19 cellular contexts compared by ENCODE assay signal in genomic region chr21:31346256-31346821, GRCh38. TPM values are rescaled to one million over a fixed set of nuclear protein-coding genes. Genes with fewer than 3 reads are reported as not detected.
A peak's percentile ranks its signal among the peaks of the same experiment; 100 is the strongest.
DNase-seq lines count a peak whose midpoint lies in the region; ATAC-seq and TF ChIP-seq lines count a peak whose summit lies in the region.
"Had no signal": no experiment of that assay in that cellular context is flagged by ENCODE, and none has a peak within 500 bp of the region (broad histone marks: within the 10 kb centered on the region; RNA-seq: fewer than 3 reads in every experiment).

No MANE protein-coding gene starts in this region.

- peak overlapping the region; percentile 22 for H3K4me2 ChIP-seq in neural cell (ENCODE audit: low read length)
- H3K4me2 ChIP-seq: KMS-11 had no signal

- peaks cover 4% of the 10 kb centered on the region for H3K36me3 Mint-ChIP-seq in activated CD4-positive, alpha-beta T cell treated with anti-CD3 and anti-CD28 coated beads for 36 hours (ENCODE audit: low read depth)
- peaks cover 16% of the 10 kb centered on the region for H3K36me3 Mint-ChIP-seq in activated CD4-positive, alpha-beta T cell treated with anti-CD3 and anti-CD28 coated beads, Interleukin-2, amount 10 ng/mL, durations not matched to agents 7 days and 5 days (ENCODE audit: low read depth)
- no peaks in the 10 kb centered on the region for H3K36me3 Mint-ChIP-seq in stimulated activated naive CD8-positive, alpha-beta T cell treated with anti-CD3 and anti-CD28 coated beads, Interleukin-15, Interleukin-2, amounts not matched to agents 100 ng/mL and 50 ng/mL, for 24 hours (ENCODE audit: low read depth)

- H3K9me2 ChIP-seq in neural cell (ENCODE audit: insufficient read depth, low read length), result no peaks in the 10 kb centered on the region

- H3K4me1 ChIP-seq in lower lobe of right lung (peaks cover 11% of the 10 kb centered on the region), tibial artery (peaks cover 0 to 3% (median 0%) of the 10 kb centered on the region in 4 donors)

- H3K4me1 Mint-ChIP-seq in activated CD4-positive, alpha-beta T cell treated with anti-CD3 and anti-CD28 coated beads for 36 hours, result peaks cover 43% of the 10 kb centered on the region
- H3K4me1 Mint-ChIP-seq in activated CD4-positive, alpha-beta T cell treated with anti-CD3 and anti-CD28 coated beads, Interleukin-2, amount 10 ng/mL, durations not matched to agents 7 days and 5 days, result peaks cover 45% of the 10 kb centered on the region
- peaks cover 55% of the 10 kb centered on the region for H3K4me1 Mint-ChIP-seq in stimulated activated naive CD8-positive, alpha-beta T cell treated with anti-CD3 and anti-CD28 coated beads, Interleukin-15, Interleukin-2, amounts not matched to agents 100 ng/mL and 50 ng/mL, for 24 hours (ENCODE audit: low read depth)

- no peaks in the 10 kb centered on the region for H4K20me1 ChIP-seq in neural cell (ENCODE audit: insufficient read depth)

- H3K36me3 ChIP-seq in neural cell (ENCODE audit: insufficient read depth, low read length) (no peaks in the 10 kb centered on the region), lower lobe of right lung (no peaks in the 10 kb centered on the region), tibial artery (no peaks in the 10 kb centered on the region)
- H3K36me3 ChIP-seq: MG63 had no signal

- peaks cover 7% of the 10 kb centered on the region for H3K9me3 ChIP-seq in neural cell (ENCODE audit: low read length)
- H3K9me3 ChIP-seq in lower lobe of right lung, result no peaks in the 10 kb centered on the region
- no peaks in the 10 kb centered on the region for H3K9me3 ChIP-seq in tibial artery
- H3K9me3 ChIP-seq: MG63 had no signal

- no peak for TF ChIP-seq RAD21 in neural cell (conservative IDR thresholded peaks at IDR 0.05)

- H3K27ac ChIP-seq in neural cell (ENCODE audit: low read length) (peak overlapping the region; percentile 73), lower lobe of right lung (no peak overlapping the region), tibial artery (no peak overlapping the region)
- H3K27ac ChIP-seq: KMS-11 had no signal

- peak; percentile 56 for DNase-seq in activated CD4-positive, alpha-beta T cell treated with anti-CD3 and anti-CD28 coated beads for 36 hours
- DNase-seq in activated CD4-positive, alpha-beta T cell treated with anti-CD3 and anti-CD28 coated beads, Interleukin-2, amount 10 ng/mL, durations not matched to agents 7 days and 5 days, result no peak
- DNase-seq in stimulated activated naive CD8-positive, alpha-beta T cell treated with anti-CD3 and anti-CD28 coated beads, Interleukin-15, Interleukin-2, amounts not matched to agents 100 U/mL and 50 U/mL, for 24 hours, result no peak
- DNase-seq in hippocampal formation (lab: John Stamatoyannopoulos, UW), result no peak
- no peak for DNase-seq in lower lobe of right lung
- no peak for DNase-seq in tibial artery
- DNase-seq: 8988T, Calu3, H9, MG63, NCI-H1092 treated with DMSO at 0.1 percent for 48 hours, NCI-H1694, NCI-H446 treated with DMSO at 0.1 percent for 48 hours, NCI-H82, SHP77 had no signal

- CTCF ChIA-PET in activated CD4-positive, alpha-beta T cell treated with anti-CD3 and anti-CD28 coated beads for 36 hours (lab: Charles Lee), result interaction anchor here (0.7 kb wide), 1 partner anchor 165 kb away, joined by 3 read pairs; no protein-coding TSS in a partner anchor
- CTCF ChIA-PET in activated CD4-positive, alpha-beta T cell treated with anti-CD3 and anti-CD28 coated beads, Interleukin-2, amount 10 ng/mL, durations not matched to agents 7 days and 5 days (lab: Charles Lee), result interaction anchor here (0.6 to 1.9 kb wide), 3 partner anchors 24 to 235 kb away, joined by 3 to 5 read pairs (median 4); no protein-coding TSS in a partner anchor

- TF ChIP-seq CTCF in neural cell (IDR thresholded peaks at IDR 0.05; ENCODE audit: poor library complexity, severe bottlenecking) (no peak), lower lobe of right lung (IDR thresholded peaks at IDR 0.05) (no peak), tibial artery (IDR thresholded peaks at IDR 0.05) (no peak)

- peaks cover 5% of the 10 kb centered on the region for H3K27me3 Mint-ChIP-seq in activated CD4-positive, alpha-beta T cell treated with anti-CD3 and anti-CD28 coated beads for 36 hours
- H3K27me3 Mint-ChIP-seq in activated CD4-positive, alpha-beta T cell treated with anti-CD3 and anti-CD28 coated beads, Interleukin-2, amount 10 ng/mL, durations not matched to agents 7 days and 5 days, result peaks cover 23% of the 10 kb centered on the region
- H3K27me3 Mint-ChIP-seq in stimulated activated naive CD8-positive, alpha-beta T cell treated with anti-CD3 and anti-CD28 coated beads, Interleukin-15, Interleukin-2, amounts not matched to agents 100 ng/mL and 50 ng/mL, for 24 hours, result peaks cover 9% of the 10 kb centered on the region

- peak; percentile 69 for TF ChIP-seq EP300 in neural cell (conservative IDR thresholded peaks at IDR 0.05; ENCODE audit: poor library complexity, severe bottlenecking)

- POLR2A ChIA-PET in activated CD4-positive, alpha-beta T cell treated with anti-CD3 and anti-CD28 coated beads for 36 hours (lab: Charles Lee), result interaction anchor here (0.6 kb wide), 1 partner anchor 14 kb away, joined by 4 read pairs; no protein-coding TSS in a partner anchor
- POLR2A ChIA-PET in activated CD4-positive, alpha-beta T cell treated with anti-CD3 and anti-CD28 coated beads, Interleukin-2, amount 10 ng/mL, durations not matched to agents 7 days and 5 days (lab: Charles Lee), result no interaction called here

- H3K9ac ChIP-seq in neural cell (ENCODE audit: low read length), result peak overlapping the region; percentile 35
- H3K9ac ChIP-seq: KMS-11 had no signal

- peak overlapping the region; percentile 53 for H3K4me3 ChIP-seq in neural cell (ENCODE audit: low read length)
- H3K4me3 ChIP-seq in lower lobe of right lung, result no peak overlapping the region
- H3K4me3 ChIP-seq in tibial artery, result no peak overlapping the region
- H3K4me3 ChIP-seq: MG63 had no signal

- no peaks in the 10 kb centered on the region for H3F3A ChIP-seq in neural cell (ENCODE audit: insufficient read depth, low read length, poor library complexity, severe bottlenecking)

- no peak overlapping the region for H3K4me3 Mint-ChIP-seq in activated CD4-positive, alpha-beta T cell treated with anti-CD3 and anti-CD28 coated beads for 36 hours
- H3K4me3 Mint-ChIP-seq in activated CD4-positive, alpha-beta T cell treated with anti-CD3 and anti-CD28 coated beads, Interleukin-2, amount 10 ng/mL, durations not matched to agents 7 days and 5 days, result no peak overlapping the region
- H3K4me3 Mint-ChIP-seq in stimulated activated naive CD8-positive, alpha-beta T cell treated with anti-CD3 and anti-CD28 coated beads, Interleukin-15, Interleukin-2, amounts not matched to agents 100 ng/mL and 50 ng/mL, for 24 hours, result no peak overlapping the region
- H3K4me3 Mint-ChIP-seq: H9 had no signal

- H3K27me3 ChIP-seq in neural cell (ENCODE audit: insufficient read depth, low read depth, low read length), result peaks cover 19% of the 10 kb centered on the region
- H3K27me3 ChIP-seq in lower lobe of right lung (ENCODE audit: low read depth), result peaks cover 15% of the 10 kb centered on the region
- H3K27me3 ChIP-seq in tibial artery, result peaks cover 0 to 23% of the 10 kb centered on the region in 2 donors

- H3K27ac Mint-ChIP-seq in activated CD4-positive, alpha-beta T cell treated with anti-CD3 and anti-CD28 coated beads for 36 hours, result no peak overlapping the region
- H3K27ac Mint-ChIP-seq in activated CD4-positive, alpha-beta T cell treated with anti-CD3 and anti-CD28 coated beads, Interleukin-2, amount 10 ng/mL, durations not matched to agents 7 days and 5 days, result no peak overlapping the region
- peak overlapping the region; percentile 6 for H3K27ac Mint-ChIP-seq in stimulated activated naive CD8-positive, alpha-beta T cell treated with anti-CD3 and anti-CD28 coated beads, Interleukin-15, Interleukin-2, amounts not matched to agents 100 ng/mL and 50 ng/mL, for 24 hours

- H3K9me3 Mint-ChIP-seq in activated CD4-positive, alpha-beta T cell treated with anti-CD3 and anti-CD28 coated beads for 36 hours (ENCODE audit: low read depth), result peaks cover 9% of the 10 kb centered on the region
- H3K9me3 Mint-ChIP-seq in activated CD4-positive, alpha-beta T cell treated with anti-CD3 and anti-CD28 coated beads, Interleukin-2, amount 10 ng/mL, durations not matched to agents 7 days and 5 days, result peaks cover 15% of the 10 kb centered on the region
- peaks cover 4% of the 10 kb centered on the region for H3K9me3 Mint-ChIP-seq in stimulated activated naive CD8-positive, alpha-beta T cell treated with anti-CD3 and anti-CD28 coated beads, Interleukin-15, Interleukin-2, amounts not matched to agents 100 ng/mL and 50 ng/mL, for 24 hours
- H3K9me3 Mint-ChIP-seq: H9 had no signal

- no peaks in the 10 kb centered on the region for H3K79me2 ChIP-seq in neural cell (replicated peaks; ENCODE audit: insufficient read depth, low read length)

- no peak overlapping the region for H2AFZ ChIP-seq in neural cell (ENCODE audit: low read depth, low read length)

- ATAC-seq in activated CD4-positive, alpha-beta T cell treated with anti-CD3 and anti-CD28 coated beads for 36 hours, result peak; percentile 58
- no peak for ATAC-seq in stimulated activated naive CD8-positive, alpha-beta T cell treated with anti-CD3 and anti-CD28 coated beads, Interleukin-15, Interleukin-2, amounts not matched to agents 100 U/mL and 50 U/mL, for 24 hours
- no peak for ATAC-seq in lower lobe of right lung
- ATAC-seq: Panc1 had no signal

- intact Hi-C loops in activated CD4-positive, alpha-beta T cell treated with anti-CD3 and anti-CD28 coated beads for 36 hours (cut with DNase I, micrococcal nuclease), result no loop called here
- intact Hi-C loops in lower lobe of right lung (cut with DNase I), result no loop called here
- intact Hi-C loops in tibial artery (cut with DNase I; ENCODE audit: low total_unique reads), result no loop called here

TF ChIP-seq in neural cell, 6 proteins besides CTCF, POLR2A, EP300 and RAD21:
- TF ChIP-seq POLR2AphosphoS5 (IDR thresholded peaks at IDR 0.05), result peak; percentile 47
- no peak for TF ChIP-seq SMC3 (conservative IDR thresholded peaks at IDR 0.05; ENCODE audit: poor library complexity)

RNA-seq across cellular contexts. Expression of gene TIAM1, which starts 2.3 kb away (rescaled TPM):
- 10 to 100 TPM; 60.7 to 72.6 TPM for total RNA-seq in activated CD4-positive, alpha-beta T cell treated with anti-CD3 and anti-CD28 coated beads for 36 hours
- 10 to 100 TPM; 55.7 to 59.1 TPM for total RNA-seq in activated CD4-positive, alpha-beta T cell treated with anti-CD3 and anti-CD28 coated beads, Interleukin-2, amount 10 ng/mL, durations not matched to agents 7 days and 5 days
- polyA plus RNA-seq in neural cell, result 13.2 and 20.1 TPM in 2 replicates
- 56.7 and 58.0 TPM in 2 replicates for polyA minus RNA-seq in neural cell
- total RNA-seq in lower lobe of right lung, result 45.5 TPM
